Comparison of ENCODE assay signal across 19 cellular contexts in genomic region chr1:51299185-51299584, GRCh38.
"Had no signal": no experiment of that assay in that cellular context is flagged by ENCODE, and none has a peak within 500 bp of the region (broad histone marks: within the 10 kb centered on the region; RNA-seq: fewer than 3 reads in every experiment).

No MANE protein-coding gene starts in this region.

- H3K27ac ChIP-seq: foreskin keratinocyte, left ventricle myocardium inferior, pancreas, tibial artery, upper lobe of left lung, vagina had no signal

- H3K4me3 ChIP-seq: left ventricle myocardium inferior, lung, pancreas, tibial artery, upper lobe of left lung, vagina had no signal

- H3K36me3 ChIP-seq: left ventricle myocardium inferior, pancreas, tibial artery, upper lobe of left lung, vagina had no signal

- H3K4me1 ChIP-seq: foreskin keratinocyte had no signal

- H3K9me3 ChIP-seq: left ventricle myocardium inferior, pancreas, tibial artery, upper lobe of left lung, vagina had no signal

- H3K27me3 ChIP-seq: foreskin keratinocyte, pancreas, tibial artery, upper lobe of left lung, vagina had no signal

- DNase-seq: effector memory CD8-positive, alpha-beta T cell; foreskin keratinocyte; kidney; left cardiac atrium; left ventricle myocardium inferior; mesenchymal stem cell; naive B cell; occipital lobe; pancreas; right cardiac atrium; small intestine; stimulated activated CD4-positive, alpha-beta T cell treated with anti-CD3 and anti-CD28 coated beads, Interleukin-2, amount 100 ng/mL, for 48 hours; stimulated activated CD8-positive, alpha-beta memory T cell treated with anti-CD3 and anti-CD28 coated beads, Interleukin-4, amount 100 ng/mL, for 48 hours; stimulated activated naive CD8-positive, alpha-beta T cell treated with anti-CD3 and anti-CD28 coated beads, Interleukin-15, Interleukin-2, amounts not matched to agents 100 U/mL and 50 U/mL, for 24 hours; tibial artery; upper lobe of left lung had no signal

- ATAC-seq: effector memory CD8-positive, alpha-beta T cell; foreskin keratinocyte; left cardiac atrium; pancreas; right cardiac atrium; stimulated activated effector memory CD8-positive, alpha-beta T cell treated with anti-CD3 and anti-CD28 coated beads, Interleukin-12 subunit alpha, Interleukin-12 subunit beta, amount 100 ng/mL, for 72 hours; stimulated activated naive CD8-positive, alpha-beta T cell treated with anti-CD3 and anti-CD28 coated beads, Interleukin-15, Interleukin-2, amounts not matched to agents 100 U/mL and 50 U/mL, for 24 hours had no signal
